19 cellular contexts compared by ENCODE assay signal in genomic region chr1:10525208-10525607, GRCh38.
"Had no signal": no experiment of that assay in that cellular context is flagged by ENCODE, and none has a peak within 500 bp of the region (broad histone marks: within the 10 kb centered on the region; RNA-seq: fewer than 3 reads in every experiment).

No MANE protein-coding gene starts in this region.

- H3K9me3 Mint-ChIP-seq: activated CD4-positive, alpha-beta memory T cell treated with anti-CD3 and anti-CD28 coated beads for 36 hours; activated CD4-positive, alpha-beta T cell treated with anti-CD3 and anti-CD28 coated beads, Interleukin-2, amount 10 ng/mL, durations not matched to agents 24 days and 14 days; activated T-helper 1 cell treated with anti-CD3 and anti-CD28 coated beads, Interleukin-12 subunit alpha, Interleukin-12 subunit beta, Interleukin-2, Interleukin-4 antibody, amounts not matched to agents 30 ng/mL and 10 ng/mL and 1 ng/mL, durations not matched to agents 14 hours and 24 hours and 36 hours; neural crest cell; stimulated activated memory B cell treated with anti-CD40 and anti-IgM and Interleukin-4, amounts not matched to agents 10 μg/mL and 1 μg/mL and 100 μg/mL, for 72 hours had no signal

- H2AFZ ChIP-seq: parathyroid adenoma had no signal

- H3K4me3 Mint-ChIP-seq: activated CD4-positive, alpha-beta memory T cell treated with anti-CD3 and anti-CD28 coated beads for 36 hours; activated CD4-positive, alpha-beta T cell treated with anti-CD3 and anti-CD28 coated beads, Interleukin-2, amount 10 ng/mL, durations not matched to agents 24 days and 14 days; activated T-helper 1 cell treated with anti-CD3 and anti-CD28 coated beads, Interleukin-12 subunit alpha, Interleukin-12 subunit beta, Interleukin-2, Interleukin-4 antibody, amounts not matched to agents 30 ng/mL and 10 ng/mL and 1 ng/mL, durations not matched to agents 14 hours and 24 hours and 36 hours; neural crest cell; stimulated activated memory B cell treated with anti-CD40 and anti-IgM and Interleukin-4, amounts not matched to agents 10 μg/mL and 1 μg/mL and 100 μg/mL, for 72 hours had no signal

- ATAC-seq: left cardiac atrium; left ventricle myocardium superior; psoas muscle; stimulated activated memory B cell treated with anti-CD40 and anti-IgM and Interleukin-4, amounts not matched to agents 10 μg/mL and 1 μg/mL and 100 μg/mL, for 72 hours had no signal

- H3K4me3 ChIP-seq: breast epithelium, psoas muscle, sigmoid colon, tibial nerve had no signal

- H3K27me3 Mint-ChIP-seq: activated CD4-positive, alpha-beta memory T cell treated with anti-CD3 and anti-CD28 coated beads for 36 hours; activated CD4-positive, alpha-beta T cell treated with anti-CD3 and anti-CD28 coated beads, Interleukin-2, amount 10 ng/mL, durations not matched to agents 24 days and 14 days; stimulated activated memory B cell treated with anti-CD40 and anti-IgM and Interleukin-4, amounts not matched to agents 10 μg/mL and 1 μg/mL and 100 μg/mL, for 72 hours had no signal

- H3K27me3 ChIP-seq: breast epithelium, sigmoid colon, tibial nerve had no signal

- H3K36me3 ChIP-seq: breast epithelium, sigmoid colon, tibial nerve had no signal

- H3K27ac ChIP-seq: breast epithelium, parathyroid adenoma, psoas muscle, sigmoid colon, tibial nerve had no signal

- H3K9me3 ChIP-seq: breast epithelium, psoas muscle, sigmoid colon, tibial nerve had no signal

- H3K27ac Mint-ChIP-seq: activated CD4-positive, alpha-beta memory T cell treated with anti-CD3 and anti-CD28 coated beads for 36 hours; activated T-helper 1 cell treated with anti-CD3 and anti-CD28 coated beads, Interleukin-12 subunit alpha, Interleukin-12 subunit beta, Interleukin-2, Interleukin-4 antibody, amounts not matched to agents 30 ng/mL and 10 ng/mL and 1 ng/mL, durations not matched to agents 14 hours and 24 hours and 36 hours; stimulated activated memory B cell treated with anti-CD40 and anti-IgM and Interleukin-4, amounts not matched to agents 10 μg/mL and 1 μg/mL and 100 μg/mL, for 72 hours had no signal

- H3K9ac ChIP-seq: parathyroid adenoma had no signal

- DNase-seq: activated CD4-positive, alpha-beta memory T cell treated with anti-CD3 and anti-CD28 coated beads for 36 hours; activated CD4-positive, alpha-beta T cell treated with anti-CD3 and anti-CD28 coated beads, Interleukin-2, amount 10 ng/mL, durations not matched to agents 24 days and 14 days; activated gamma-delta T cell treated with Interleukin-2 at 50 U/mL for 16 hours; activated naive CD4-positive, alpha-beta T cell treated with anti-CD3 and anti-CD28 coated beads, Interleukin-2, amount 50 U/mL, for 16 hours; activated T-cell treated with anti-CD3 and anti-CD28 coated beads for 4 hours; effector CD8-positive, alpha-beta T cell; left cardiac atrium; left ventricle myocardium superior; nucleus accumbens; psoas muscle; sigmoid colon; small intestine; stimulated activated CD4-positive, alpha-beta T cell treated with anti-CD3 and anti-CD28 coated beads, Interleukin-4, amount 100 ng/mL, for 24 hours had no signal
